ENCODE assay signal across 8 cellular contexts in genomic region chr3:4994823-4995499, GRCh38. TPM values are rescaled to one million over a fixed set of nuclear protein-coding genes. Genes with fewer than 3 reads are reported as not detected.
DNase-seq lines count a peak whose midpoint lies in the region; ATAC-seq, FAIRE-seq and TF ChIP-seq lines count a peak whose summit lies in the region.

No MANE protein-coding gene starts in this region.

- H3K27me3 Mint-ChIP-seq in MCF 10A (ENCODE audit: insufficient read depth, unreplicated experiment): no peaks in the 10 kb centered on the region

- peak; percentile 53 for ATAC-seq in HG03066 (IDR thresholded peaks at IDR 0.05; ENCODE audit: low read depth, unreplicated experiment)

- H3K9me3 Mint-ChIP-seq in MCF 10A (ENCODE audit: unreplicated experiment): no peaks in the 10 kb centered on the region

- POLR2A ChIA-PET in MCF 10A (lab: Yijun Ruan, JAX): interaction anchor here (0.7 to 6.1 kb wide), 15 partner anchors 10 to 284 kb away, joined by 3 to 137 read pairs (median 5); partner anchors contain the start of gene BHLHE40

- CTCF ChIA-PET in MCF 10A (lab: Yijun Ruan, JAX): interaction anchor here (0.6 to 6.3 kb wide), 10 partner anchors 10 to 283 kb away, joined by 3 to 57 read pairs (median 3); partner anchors contain the start of gene BHLHE40

- H3K4me1 Mint-ChIP-seq in MCF 10A (ENCODE audit: insufficient read depth, unreplicated experiment): peaks cover 23% of the 10 kb centered on the region

- peak overlapping the region in 1 of 2 donors; percentile 54 for H3K27ac ChIP-seq in testis

- no peaks in the 10 kb centered on the region for H3K36me3 Mint-ChIP-seq in MCF 10A (ENCODE audit: insufficient read depth, unreplicated experiment)

- no peaks in the 10 kb centered on the region for H3K4me1 ChIP-seq in testis

- 30 to 37% methylated on average over 11 of the region's 11 CpGs for WGBS in lower leg skin, 2 donors
- 59 to 72% methylated on average over 4 to 11 of the region's 11 CpGs for WGBS in testis, 2 donors

- no peaks in the 10 kb centered on the region for H3K9me3 ChIP-seq in testis

- intact Hi-C loops in MCF 10A (cut with micrococcal nuclease): loop anchor here (1.0 kb wide), 1 partner anchor 18 kb away; no protein-coding TSS in a partner anchor
- intact Hi-C loops in lower leg skin (cut with DNase I; ENCODE audit: low total_unique reads): no loop called here
- intact Hi-C loops in testis (cut with DNase I; ENCODE audit: low total_unique reads): no loop called here

- no peak overlapping the region for H3K4me3 ChIP-seq in lower leg skin (ENCODE audit: low read depth, poor library complexity, severe bottlenecking)
- H3K4me3 ChIP-seq in testis: no peak overlapping the region

- peak overlapping the region; percentile 89 for H3K27ac Mint-ChIP-seq in MCF 10A (ENCODE audit: low read depth, unreplicated experiment)

- no peaks in the 10 kb centered on the region for H3K36me3 ChIP-seq in testis (ENCODE audit: low read depth, missing control alignments)

- no peak for FAIRE-seq in urothelium cell line (lab: Jason Lieb, UNC)

- H3K4me3 Mint-ChIP-seq in MCF 10A (ENCODE audit: unreplicated experiment): no peak overlapping the region

- DNase-seq in GM13976 (ENCODE audit: low spot score) (peak; percentile 56), MCF 10A (ENCODE audit: unreplicated experiment) (peak; percentile 98), lower leg skin (ENCODE audit: low spot score in 2 of 2) (peak; percentile 91 to 95), urothelium cell line (ENCODE audit: low spot score) (peak; percentile 87), SKM-1 (lab: John Stamatoyannopoulos, UW; ENCODE audit: unreplicated experiment) (no peak), testis (no peak)
- DNase-seq in activated CD4-positive, alpha-beta T cell treated with anti-CD3 and anti-CD28 coated beads, Interleukin-2, amount 50 U/mL, for 48 hours: no peak

- TF ChIP-seq POLR2A in lower leg skin (IDR thresholded peaks at IDR 0.05) (no peak), testis (IDR thresholded peaks at IDR 0.05) (no peak)

- BruUV-seq in MCF 10A (replicated peaks; lab: Mats Ljungman, UMichigan): no TSS peak

- TF ChIP-seq CTCF in GM13976 (IDR thresholded peaks at IDR 0.05; ENCODE audit: borderline replicate concordance, control extremely low read depth, extremely low read depth, insufficient read depth, missing control alignments): no peak
- TF ChIP-seq CTCF in MCF 10A (IDR thresholded peaks at IDR 0.05; ENCODE audit: unreplicated experiment): no peak
- TF ChIP-seq CTCF in lower leg skin (IDR thresholded peaks at IDR 0.05): no peak
- TF ChIP-seq CTCF in testis (IDR thresholded peaks at IDR 0.05): no peak

- in situ Hi-C loops in GM13976 (cut with MboI; ENCODE audit: low sequenced_read_pairs, unreplicated experiment): no loop called here

- no peaks in the 10 kb centered on the region for H3K27me3 ChIP-seq in testis

RNA-seq across cellular contexts. Expression of gene BHLHE40, which starts 15.7 kb away (rescaled TPM):
- total RNA-seq in MCF 10A (2022) (16.8 and 27.9 TPM in 2 replicates), lower leg skin (100 to 1,000 TPM in 3 of 4 donors, 10 to 100 TPM in 1; 69.9 to 178 (median 143) TPM), testis (10 to 100 TPM; 28.7 to 40.6 TPM)
- 26.2 TPM for polyA plus RNA-seq in testis (ENCODE audit: insufficient read depth, low read depth, low replicate concordance)

Comparison
In these comparisons a context has a peak if more than half of its experiments do, and no peak if none do; other contexts are left out.
1. DNase-seq: peak in GM13976 (single experiment), MCF 10A (single experiment), lower leg skin (2 of 2) and urothelium cell line (single experiment); none in SKM-1 (single experiment), testis (single experiment) and activated CD4-positive, alpha-beta T cell treated with anti-CD3 and anti-CD28 coated beads, Interleukin-2, amount 50 U/mL, for 48 hours (0 of 2).